27 cellular contexts compared by ENCODE assay signal in the genomic region with DNA sequence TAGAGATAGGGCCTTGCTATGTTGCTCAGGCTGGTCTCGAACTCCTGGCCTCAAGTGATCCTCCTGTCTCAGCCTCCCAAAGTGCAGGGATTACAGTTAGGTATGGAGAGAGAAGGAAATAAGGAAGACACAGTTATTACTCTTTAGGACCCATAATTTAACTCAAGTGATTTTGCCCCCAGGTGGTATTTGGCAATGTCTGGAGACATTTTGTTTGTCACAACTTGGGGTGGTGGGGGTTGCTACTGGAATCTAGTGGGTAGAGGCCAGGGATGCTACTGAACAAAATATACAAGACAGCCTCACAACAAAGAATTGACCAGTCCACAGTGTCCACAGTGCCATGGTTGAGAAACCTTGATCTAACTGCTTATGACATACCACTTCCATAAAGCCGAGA.
"Had no signal": no experiment of that assay in that cellular context is flagged by ENCODE, and none has a peak within 500 bp of the region (broad histone marks: within the 10 kb centered on the region; RNA-seq: fewer than 3 reads in every experiment).

No MANE protein-coding gene starts in this region.

- H3K27me3 ChIP-seq: left lung, neural progenitor cell, ovary, right atrium auricular region, right lobe of liver, suprapubic skin, tibial nerve, vagina had no signal

- H2AFZ ChIP-seq: neural progenitor cell had no signal

- H3K4me1 ChIP-seq: lower lobe of right lung, right atrium auricular region, right lobe of liver, suprapubic skin, tibial nerve had no signal

- H3K36me3 ChIP-seq: left lung, lower lobe of right lung, neural progenitor cell, ovary, right atrium auricular region, right lobe of liver, suprapubic skin, thoracic aorta, tibial nerve, vagina had no signal

- H3K9me3 Mint-ChIP-seq: naive B cell; natural killer cell; nephron progenitor cell; neural progenitor cell; stimulated activated naive B cell treated with anti-CD40 and anti-IgM and Interleukin-4, amounts not matched to agents 10 μg/mL and 1 μg/mL and 100 μg/mL, for 72 hours; stimulated activated naive CD8-positive, alpha-beta T cell treated with anti-CD3 and anti-CD28 coated beads, Interleukin-15, Interleukin-2, amounts not matched to agents 100 ng/mL and 50 ng/mL, for 24 hours; type B pancreatic cell had no signal

- H3K4me3 ChIP-seq: left lung, lower lobe of right lung, neural progenitor cell, ovary, right atrium auricular region, right lobe of liver, smooth muscle cell, suprapubic skin, thoracic aorta, tibial nerve, vagina had no signal

- H3K36me3 Mint-ChIP-seq: natural killer cell, neural progenitor cell, type B pancreatic cell had no signal

- H3K27ac Mint-ChIP-seq: immature natural killer cell; nephron progenitor cell; neural progenitor cell; progenitor cell of endocrine pancreas; stimulated activated naive B cell treated with anti-CD40 and anti-IgM and Interleukin-4, amounts not matched to agents 10 μg/mL and 1 μg/mL and 100 μg/mL, for 72 hours; stimulated activated naive CD8-positive, alpha-beta T cell treated with anti-CD3 and anti-CD28 coated beads, Interleukin-15, Interleukin-2, amounts not matched to agents 100 ng/mL and 50 ng/mL, for 24 hours; type B pancreatic cell had no signal

- H3K27me3 Mint-ChIP-seq: naive B cell; stimulated activated naive B cell treated with anti-CD40 and anti-IgM and Interleukin-4, amounts not matched to agents 10 μg/mL and 1 μg/mL and 100 μg/mL, for 72 hours; stimulated activated naive CD8-positive, alpha-beta T cell treated with anti-CD3 and anti-CD28 coated beads, Interleukin-15, Interleukin-2, amounts not matched to agents 100 ng/mL and 50 ng/mL, for 24 hours had no signal

- FAIRE-seq: islet of Langerhans, kidney had no signal

- H3K9me3 ChIP-seq: left lung, lower lobe of right lung, ovary, right atrium auricular region, right lobe of liver, suprapubic skin, thoracic aorta, tibial nerve, vagina had no signal

- H3K4me1 Mint-ChIP-seq: nephron progenitor cell had no signal

- H3K4me2 ChIP-seq: neural progenitor cell, smooth muscle cell had no signal

- H3K27ac ChIP-seq: left lung, lower lobe of right lung, neural progenitor cell, ovary, right atrium auricular region, right lobe of liver, suprapubic skin, thoracic aorta, tibial nerve, vagina had no signal

- H3K9ac ChIP-seq: neural progenitor cell had no signal

- H3K4me3 Mint-ChIP-seq: immature natural killer cell; natural killer cell; nephron progenitor cell; neural progenitor cell; stimulated activated naive B cell treated with anti-CD40 and anti-IgM and Interleukin-4, amounts not matched to agents 10 μg/mL and 1 μg/mL and 100 μg/mL, for 72 hours; stimulated activated naive CD8-positive, alpha-beta T cell treated with anti-CD3 and anti-CD28 coated beads, Interleukin-15, Interleukin-2, amounts not matched to agents 100 ng/mL and 50 ng/mL, for 24 hours; type B pancreatic cell had no signal

- ATAC-seq: left colon; left lung; lower lobe of right lung; natural killer cell; right lobe of liver; stimulated activated naive B cell treated with anti-CD40 and anti-IgM and Interleukin-4, amounts not matched to agents 10 μg/mL and 1 μg/mL and 100 μg/mL, for 72 hours had no signal

- DNase-seq: hypothalamus; immature natural killer cell; kidney; left colon; left lung; lower lobe of right lung; mammary epithelial cell; mesenchymal stem cell; naive B cell; natural killer cell; nephron progenitor cell; ovary; right lobe of liver; stimulated activated CD4-positive, alpha-beta T cell treated with anti-CD3 and anti-CD28 coated beads, Interleukin-2, amount 100 ng/mL, for 24 hours; stimulated activated CD4-positive, alpha-beta T cell treated with anti-CD3 and anti-CD28 coated beads, Interleukin-4, amount 100 ng/mL, for 1 hour; stimulated activated naive B cell treated with anti-CD40 and anti-IgM and Interleukin-4, amounts not matched to agents 10 μg/mL and 1 μg/mL and 100 μg/mL, for 72 hours had no signal
